28 cellular contexts compared by ENCODE assay signal in genomic region chr20:1204061-1204460, GRCh38. TPM values are rescaled to one million over a fixed set of nuclear protein-coding genes. Genes with fewer than 3 reads are reported as not detected.
DNase-seq lines count a peak whose midpoint lies in the region; ATAC-seq, FAIRE-seq and TF ChIP-seq lines count a peak whose summit lies in the region.
"Had no signal": no experiment of that assay in that cellular context is flagged by ENCODE, and none has a peak within 500 bp of the region (broad histone marks: within the 10 kb centered on the region; RNA-seq: fewer than 3 reads in every experiment).

No MANE protein-coding gene starts in this region.

- FAIRE-seq in kidney (lab: Jason Lieb, UNC): no peak
- FAIRE-seq: GM12878, H54, keratinocyte, pancreas had no signal

- H3K9me3 ChIP-seq in RWPE2 (ENCODE audit: severe bottlenecking) (no peaks in the 10 kb centered on the region), suprapubic skin (no peaks in the 10 kb centered on the region), kidney (ENCODE audit: control insufficient read depth in 1 of 2, low read length in 2 of 2) (no peaks in the 10 kb centered on the region)
- H3K9me3 ChIP-seq: adrenal gland, BLaER1, body of pancreas, pancreas, thoracic aorta had no signal

- intact Hi-C loops in left colon (cut with DNase I, micrococcal nuclease) (loop anchor here in 1 of 2 donors (10.0 kb wide), 1 partner anchor 99 kb away; no protein-coding TSS in a partner anchor), kidney (cut with DNase I) (no loop called here)

- H3K27ac ChIP-seq in RWPE2 (ENCODE audit: poor library complexity, severe bottlenecking) (no peak overlapping the region), suprapubic skin (peak overlapping the region; percentile 54), kidney (ENCODE audit: low read depth in 2 of 2, low read length in 2 of 2) (no peak overlapping the region)
- H3K27ac ChIP-seq: adrenal gland, BLaER1, body of pancreas, pancreas, thoracic aorta had no signal

- no peaks in the 10 kb centered on the region for H3K4me1 ChIP-seq in RWPE2 (ENCODE audit: insufficient read depth, poor library complexity, severe bottlenecking)
- peaks cover 18% of the 10 kb centered on the region for H3K4me1 ChIP-seq in suprapubic skin
- peaks cover 0 to 5% of the 10 kb centered on the region in 2 donors for H3K4me1 ChIP-seq in kidney (ENCODE audit: control insufficient read depth in 1 of 2, insufficient read depth in 1 of 2, low read depth in 1 of 2, low read length in 2 of 2)
- H3K4me1 ChIP-seq: adrenal gland, BLaER1, body of pancreas, pancreas had no signal

- no peak overlapping the region for H3K9ac ChIP-seq in kidney (ENCODE audit: low read length in 2 of 2)
- H3K9ac ChIP-seq: BLaER1 had no signal

- no peak for DNase-seq in RWPE2 (ENCODE audit: low spot score)
- no peak for DNase-seq in left colon
- peak in 1 of 2 donors; percentile 21 for DNase-seq in suprapubic skin (ENCODE audit: low spot score in 2 of 2)
- DNase-seq in NCI-H1694 treated with DMSO at 0.1 percent for 48 hours (lab: John Stamatoyannopoulos, UW): no peak
- DNase-seq in NCI-H2029 treated with DMSO at 0.1 percent for 48 hours (lab: John Stamatoyannopoulos, UW): no peak
- DNase-seq in kidney: no peak
- DNase-seq: activated CD8-positive, alpha-beta T cell treated with anti-CD3 and anti-CD28 coated beads, Interleukin-2, amount 10 ng/mL, durations not matched to agents 7 days and 5 days; activated naive CD4-positive, alpha-beta T cell treated with anti-CD3 and anti-CD28 coated beads, Interleukin-2, amount 10 ng/mL, durations not matched to agents 7 days and 5 days; adrenal gland; body of pancreas; cerebellar nuclear complex; IMR-90; NCI-H1048; NCI-H1694; NCI-H524 treated with DMSO at 0.1 percent for 48 hours; pancreas; retina; stimulated activated CD4-positive, alpha-beta T cell treated with anti-CD3 and anti-CD28 coated beads, Interleukin-2, amount 100 ng/mL, for 24 hours; T-helper 2 cell had no signal

- TF ChIP-seq CTCF in RWPE2 (IDR thresholded peaks at IDR 0.05; ENCODE audit: poor library complexity, severe bottlenecking): no peak
- no peak for TF ChIP-seq CTCF in suprapubic skin (IDR thresholded peaks at IDR 0.05)
- TF ChIP-seq CTCF in kidney (IDR thresholded peaks at IDR 0.05; ENCODE audit: borderline replicate concordance, extremely low read depth, insufficient read depth): no peak

- H3K27me3 ChIP-seq in RWPE2 (ENCODE audit: insufficient read depth, poor library complexity, severe bottlenecking) (no peaks in the 10 kb centered on the region), suprapubic skin (no peaks in the 10 kb centered on the region)
- H3K27me3 ChIP-seq: adrenal gland, BLaER1, body of pancreas, pancreas had no signal

- whole genome bisulfite sequencing in suprapubic skin: 64% methylated on average over 4 of the region's 6 CpGs

- H3K36me3 ChIP-seq in RWPE2 (ENCODE audit: low read depth) (no peaks in the 10 kb centered on the region), suprapubic skin (no peaks in the 10 kb centered on the region), kidney (ENCODE audit: control insufficient read depth in 1 of 2, insufficient read depth in 2 of 2, low read length in 2 of 2) (no peaks in the 10 kb centered on the region)
- H3K36me3 ChIP-seq: adrenal gland, BLaER1, pancreas, thoracic aorta had no signal

- TF ChIP-seq EP300 in suprapubic skin (IDR thresholded peaks at IDR 0.05): no peak

- TF ChIP-seq POLR2A in suprapubic skin (IDR thresholded peaks at IDR 0.05): no peak

- 0 out of 3 replicates have a peak, but pooled peaks have one; percentile 21 for ATAC-seq in RWPE2 (ENCODE audit: low read depth)
- ATAC-seq in esophagus mucosa: peak; percentile 84
- peak; percentile 93 for ATAC-seq in left colon
- ATAC-seq: activated CD8-positive, alpha-beta T cell treated with anti-CD3 and anti-CD28 coated beads, Interleukin-2, amount 10 ng/mL, durations not matched to agents 7 days and 5 days; activated T-helper 17 cell treated with anti-CD3 and anti-CD28 coated beads, Interleukin-2, amount 50 U/mL, for 72 hours; body of pancreas; GM12878; pancreas had no signal

- H3K4me3 ChIP-seq in RWPE2 (ENCODE audit: severe bottlenecking) (no peak overlapping the region), suprapubic skin (no peak overlapping the region), kidney (ENCODE audit: low read length in 2 of 2) (no peak overlapping the region)
- H3K4me3 ChIP-seq: adrenal gland, BLaER1, body of pancreas, GM12878, pancreas, thoracic aorta had no signal

RNA-seq across cellular contexts. Expression of gene C20orf202, which starts 0.8 kb away (rescaled TPM):
- total RNA-seq in esophagus mucosa (0.24 TPM), left colon (under 1 TPM; 0.18 to 0.59 TPM), suprapubic skin (under 1 TPM in 2 of 4 donors, not detected in 2; 0.89 to 0.97 TPM), kidney (0.16 TPM)
- polyA plus RNA-seq in kidney (ENCODE audit: insufficient read depth, low read depth, low replicate concordance): 0.73 TPM
- total RNA-seq: activated CD8-positive, alpha-beta T cell treated with anti-CD3 and anti-CD28 coated beads, Interleukin-2, amount 10 ng/mL, durations not matched to agents 7 days and 5 days; activated T-helper 17 cell treated with anti-CD3 and anti-CD28 coated beads, Interleukin-2, amount 50 U/mL, for 72 hours; body of pancreas; GM12878; IMR-90 had no signal
- polyA plus RNA-seq: AG04450, IMR-90, keratinocyte had no signal

RNA-seq across cellular contexts. Expression of gene TMEM74B, which starts 19.3 kb away (rescaled TPM):
- 1.4 TPM for total RNA-seq in esophagus mucosa
- 1 to 10 TPM; 2.2 to 3.4 TPM for total RNA-seq in left colon
- 1 to 10 TPM; 1.9 to 9.6 (median 3.9) TPM for total RNA-seq in suprapubic skin
- total RNA-seq in kidney: 0.54 TPM
- polyA plus RNA-seq in kidney (ENCODE audit: insufficient read depth, low read depth, low replicate concordance): 1.6 TPM
- total RNA-seq: body of pancreas, GM12878, IMR-90, thoracic aorta had no signal
- polyA plus RNA-seq: AG04450 had no signal

RNA-seq across cellular contexts. Expression of gene RAD21L1, which starts 21.8 kb away (rescaled TPM):
- total RNA-seq in esophagus mucosa (not detected), left colon (not detected), suprapubic skin (under 1 TPM in 1 of 4 donors, not detected in 3; 0.34 TPM), kidney (not detected)
- polyA plus RNA-seq in kidney (ENCODE audit: insufficient read depth, low read depth, low replicate concordance): not detected
- total RNA-seq: activated T-helper 17 cell treated with anti-CD3 and anti-CD28 coated beads, Interleukin-2, amount 50 U/mL, for 72 hours; adrenal gland; body of pancreas; GM12878; IMR-90; neural crest cell; pancreas; thoracic aorta had no signal
- polyA plus RNA-seq: GM12878, IMR-90, keratinocyte, pancreas had no signal

Comparison
In these comparisons a context has a peak if more than half of its experiments do, and no peak if none do; other contexts are left out.
1. ATAC-seq: peak in every context shown above with its lines; median percentile 93 in left colon; 84 in esophagus mucosa; 21 in RWPE2.